Comparison of ENCODE assay signal across 11 cellular contexts in the genomic region with DNA sequence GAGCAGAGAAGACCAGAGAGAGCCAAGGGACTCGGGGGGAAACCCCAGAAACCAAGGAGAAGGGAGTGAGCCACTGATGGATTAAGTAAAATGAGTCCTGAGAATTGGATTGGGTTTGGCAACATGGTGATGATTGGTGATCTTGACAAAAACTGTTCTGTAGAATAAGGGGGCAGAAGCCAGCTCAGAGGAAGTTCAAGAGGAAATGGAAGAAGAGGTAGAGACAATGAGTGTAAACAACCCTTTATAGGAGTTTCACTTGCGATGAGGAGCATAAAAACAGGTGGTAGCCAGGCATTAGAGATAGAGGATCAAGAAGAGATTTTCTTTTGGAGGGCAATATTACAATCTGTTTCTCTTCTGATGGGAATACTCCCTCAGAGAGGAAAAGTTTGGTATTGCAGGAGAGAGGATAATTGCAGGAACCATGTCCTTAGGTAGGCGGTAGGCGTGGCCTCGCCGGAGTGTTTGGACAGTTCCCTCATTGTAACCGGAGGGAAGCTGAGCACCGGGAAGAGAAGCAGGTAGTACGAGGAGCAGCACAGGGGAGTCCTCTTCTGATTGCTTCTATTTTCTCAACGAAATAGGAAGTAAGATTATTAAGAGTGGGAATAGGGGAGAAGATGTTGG.
DNase-seq lines count a peak whose midpoint lies in the region; ATAC-seq lines count a peak whose summit lies in the region.
"Had no signal": no experiment of that assay in that cellular context is flagged by ENCODE, and none has a peak within 500 bp of the region (broad histone marks: within the 10 kb centered on the region; RNA-seq: fewer than 3 reads in every experiment).

No MANE protein-coding gene starts in this region.

- H3K4me3 Mint-ChIP-seq in T-cell (no peak overlapping the region), memory B cell (no peak overlapping the region)
- H3K4me3 Mint-ChIP-seq in activated naive CD8-positive, alpha-beta T cell treated with anti-CD3 and anti-CD28 coated beads, Interleukin-2, amount 50 U/mL, for 24 hours: no peak overlapping the region
- H3K4me3 Mint-ChIP-seq: activated CD4-positive, alpha-beta T cell treated with anti-CD3 and anti-CD28 coated beads, Interleukin-2, amount 10 ng/mL, durations not matched to agents 7 days and 5 days had no signal

- H3K27ac Mint-ChIP-seq in T-cell (no peak overlapping the region), memory B cell (no peak overlapping the region)
- H3K27ac Mint-ChIP-seq in activated naive CD8-positive, alpha-beta T cell treated with anti-CD3 and anti-CD28 coated beads, Interleukin-2, amount 50 U/mL, for 24 hours: no peak overlapping the region
- H3K27ac Mint-ChIP-seq: activated CD4-positive, alpha-beta T cell treated with anti-CD3 and anti-CD28 coated beads, Interleukin-2, amount 10 ng/mL, durations not matched to agents 7 days and 5 days had no signal

- peaks cover 0 to 2% (median 0%) of the 10 kb centered on the region in 3 donors for H3K4me1 Mint-ChIP-seq in T-cell
- H3K4me1 Mint-ChIP-seq in memory B cell: peaks cover 11% of the 10 kb centered on the region
- peaks cover 20% of the 10 kb centered on the region for H3K4me1 Mint-ChIP-seq in activated naive CD8-positive, alpha-beta T cell treated with anti-CD3 and anti-CD28 coated beads, Interleukin-2, amount 50 U/mL, for 24 hours

- H3K9me3 Mint-ChIP-seq in T-cell: no peaks in the 10 kb centered on the region
- H3K9me3 Mint-ChIP-seq in memory B cell: no peaks in the 10 kb centered on the region
- no peaks in the 10 kb centered on the region for H3K9me3 Mint-ChIP-seq in activated naive CD8-positive, alpha-beta T cell treated with anti-CD3 and anti-CD28 coated beads, Interleukin-2, amount 50 U/mL, for 24 hours
- H3K9me3 Mint-ChIP-seq: activated CD4-positive, alpha-beta T cell treated with anti-CD3 and anti-CD28 coated beads, Interleukin-2, amount 10 ng/mL, durations not matched to agents 7 days and 5 days had no signal

- ATAC-seq in HG02763 (IDR thresholded peaks at IDR 0.05; ENCODE audit: unreplicated experiment) (peak; percentile 54), T-cell (replicated peaks in 1 of 4) (peak in 3 of 4 experiments; percentile 26 to 50 (median 44)), memory B cell (ENCODE audit: low read depth) (peak; percentile 51), GM21526 (IDR thresholded peaks at IDR 0.05; ENCODE audit: low FRiP score, unreplicated experiment) (no peak)
- ATAC-seq in activated naive CD8-positive, alpha-beta T cell treated with anti-CD3 and anti-CD28 coated beads, Interleukin-2, amount 50 U/mL, for 24 hours: no peak

- POLR2A ChIA-PET in T-cell (lab: Charles Lee): no interaction called here

- H3K36me3 Mint-ChIP-seq in T-cell (no peaks in the 10 kb centered on the region), memory B cell (no peaks in the 10 kb centered on the region)
- H3K36me3 Mint-ChIP-seq in activated naive CD8-positive, alpha-beta T cell treated with anti-CD3 and anti-CD28 coated beads, Interleukin-2, amount 50 U/mL, for 24 hours (ENCODE audit: low read depth): no peaks in the 10 kb centered on the region

- H3K27me3 Mint-ChIP-seq in T-cell (no peaks in the 10 kb centered on the region), memory B cell (no peaks in the 10 kb centered on the region)
- H3K27me3 Mint-ChIP-seq in activated naive CD8-positive, alpha-beta T cell treated with anti-CD3 and anti-CD28 coated beads, Interleukin-2, amount 50 U/mL, for 24 hours: no peaks in the 10 kb centered on the region
- H3K27me3 Mint-ChIP-seq: activated CD4-positive, alpha-beta T cell treated with anti-CD3 and anti-CD28 coated beads, Interleukin-2, amount 10 ng/mL, durations not matched to agents 7 days and 5 days had no signal

- peak; percentile 8 for DNase-seq in COR-L47 (lab: John Stamatoyannopoulos, UW)
- DNase-seq in T-cell: no peak
- DNase-seq in memory B cell (ENCODE audit: low spot score in 2 of 2): peak in 1 of 2 donors; percentile 11
- DNase-seq in D341Med (ENCODE audit: low spot score): no peak
- DNase-seq in ureter (ENCODE audit: low spot score): no peak
- no peak for DNase-seq in activated naive CD8-positive, alpha-beta T cell treated with anti-CD3 and anti-CD28 coated beads, Interleukin-2, amount 50 U/mL, for 24 hours
- DNase-seq: activated CD4-positive, alpha-beta T cell treated with anti-CD3 and anti-CD28 coated beads, Interleukin-2, amount 10 ng/mL, durations not matched to agents 7 days and 5 days; DMS79 treated with DMSO at 0.1 percent for 48 hours; IMR-90 had no signal

- CTCF ChIA-PET in T-cell (lab: Charles Lee): interaction anchor here (0.8 to 6.3 kb wide), 5 partner anchors 12 to 220 kb away, joined by 3 to 117 read pairs (median 72); no protein-coding TSS in a partner anchor

Comparison
In these comparisons a context has a peak if more than half of its experiments do, and no peak if none do; other contexts are left out.
1. ATAC-seq: peak in HG02763 (single experiment), T-cell (3 of 4) and memory B cell (single experiment); none in GM21526 (single experiment) and activated naive CD8-positive, alpha-beta T cell treated with anti-CD3 and anti-CD28 coated beads, Interleukin-2, amount 50 U/mL, for 24 hours (single experiment).